8 cellular contexts compared by ENCODE assay signal in the genomic region with DNA sequence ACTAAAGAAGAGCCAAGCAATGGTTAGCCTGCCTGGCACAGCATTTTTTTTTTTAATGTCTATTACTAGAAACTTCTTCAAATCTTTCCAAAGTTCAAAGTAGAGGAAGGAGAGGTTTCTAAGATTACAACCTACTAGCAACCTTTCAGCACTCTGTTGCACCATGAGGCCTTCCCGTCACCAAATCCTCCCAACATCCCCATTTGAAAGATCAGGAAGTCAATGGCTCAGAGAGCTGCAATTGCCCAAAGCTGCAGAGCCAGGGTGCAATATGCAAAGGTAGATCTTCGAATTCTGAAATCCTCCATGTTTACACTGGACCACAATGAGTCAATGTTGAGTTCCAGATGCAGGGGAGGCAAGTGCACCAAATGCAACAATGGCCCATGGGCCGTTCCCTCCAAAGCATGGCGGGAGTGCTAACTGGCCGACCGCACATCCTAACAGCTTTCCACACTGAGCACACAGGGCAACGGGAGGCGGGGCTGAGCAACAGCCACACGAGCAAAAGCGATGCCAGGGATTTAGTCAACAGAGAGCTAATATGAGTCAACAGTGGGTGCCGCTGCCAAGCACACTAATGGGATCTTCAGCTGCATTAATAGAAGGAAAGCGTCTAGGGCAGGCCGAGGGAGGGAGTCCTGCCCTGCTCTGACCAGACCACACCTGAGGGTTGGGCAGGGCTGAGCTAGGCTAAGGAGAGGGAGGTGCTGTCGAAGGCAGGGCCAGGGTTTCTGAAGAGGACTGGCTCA. TPM values are rescaled to one million over a fixed set of nuclear protein-coding genes. Genes with fewer than 3 reads are reported as not detected.
A peak's percentile ranks its signal among the peaks of the same experiment; 100 is the strongest.
DNase-seq lines count a peak whose midpoint lies in the region; ATAC-seq, FAIRE-seq and TF ChIP-seq lines count a peak whose summit lies in the region.

No MANE protein-coding gene starts in this region.

- H2AFZ ChIP-seq in astrocyte (ENCODE audit: low read depth, low read length) = no peak overlapping the region
- H2AFZ ChIP-seq in HepG2 (ENCODE audit: low read length) = no peak overlapping the region

- H3K4me1 Mint-ChIP-seq in astrocyte (ENCODE audit: low read depth, unreplicated experiment) = peaks cover 5% of the 10 kb centered on the region

- H3K4me3 ChIP-seq in astrocyte (ENCODE audit: insufficient read depth, low read depth, low read length) = no peak overlapping the region
- no peak overlapping the region; a peak in 1 of 6 replicates for H3K4me3 ChIP-seq in HepG2 (replicated peaks in 1 of 3; ENCODE audit: insufficient read depth in 1 of 3, low read depth in 2 of 3, low read length in 3 of 3)

- WGBS in HepG2 (ENCODE audit: low lambda C conversion rate) = 49% methylated on average over 12 of the region's 14 CpGs

- no peak for TF ChIP-seq POLR2A in HepG2 (IDR thresholded peaks at IDR 0.05; ENCODE audit: insufficient read depth in 1 of 2, low read depth in 2 of 2, low read length in 2 of 2)

- TF ChIP-seq EP300 in HepG2 (IDR thresholded peaks at IDR 0.05; ENCODE audit: low read depth in 2 of 2, low read length in 2 of 2) = no peak
- TF ChIP-seq EP300 in HepG2 (CRISPR knock-in tag; IDR thresholded peaks at IDR 0.05; ENCODE audit: borderline replicate concordance) = no peak

- CTCF ChIA-PET in HepG2 (lab: Yijun Ruan, JAX; ENCODE audit: low intra/inter-chr PET ratio, low total read pairs) (no interaction called here), HEK293T (lab: Yijun Ruan, JAX) (no interaction called here)

- no peak overlapping the region for H3K9ac ChIP-seq in astrocyte (ENCODE audit: low read length)
- H3K9ac ChIP-seq in HepG2 (ENCODE audit: insufficient read depth, low read depth, low read length) = no peak overlapping the region

- H3K27ac Mint-ChIP-seq in astrocyte (ENCODE audit: unreplicated experiment) = no peak overlapping the region

- no peaks in the 10 kb centered on the region for H3K9me3 Mint-ChIP-seq in astrocyte (ENCODE audit: unreplicated experiment)

- H3K4me1 ChIP-seq in astrocyte (ENCODE audit: insufficient read depth, low read length) (peaks cover 15% of the 10 kb centered on the region), HepG2 (ENCODE audit: insufficient read depth, low read length) (peaks cover 81% of the 10 kb centered on the region)

- POLR2A ChIA-PET in HepG2 (lab: Yijun Ruan, JAX) (interaction anchor here (1.1 to 2.2 kb wide), 3 partner anchors 9 to 65 kb away, joined by 4 to 14 read pairs (median 5); no protein-coding TSS in a partner anchor), HEK293T (lab: Yijun Ruan, JAX) (no interaction called here)

- H4K20me1 ChIP-seq in astrocyte (ENCODE audit: insufficient read depth, low read length) (peaks cover 2% of the 10 kb centered on the region), HepG2 (ENCODE audit: insufficient read depth, low read length) (no peaks in the 10 kb centered on the region)

- H3K9me3 ChIP-seq in astrocyte (ENCODE audit: insufficient read depth, low read depth, low read length) (no peaks in the 10 kb centered on the region), HepG2 (ENCODE audit: low read length) (no peaks in the 10 kb centered on the region)

- TF ChIP-seq CTCF in astrocyte (IDR thresholded peaks at IDR 0.05; ENCODE audit: insufficient read depth, low read depth, low read length) (no peak), HepG2 (CRISPR knock-in tag; IDR thresholded peaks at IDR 0.05) (no peak)

- in situ Hi-C loops in HepG2 (cut with HindIII; ENCODE audit: extremely low pct_ligation_motif_present, low pct_unique_long_range_greater_than_20kb) = loop anchor here (5.0 kb wide), 1 partner anchor 69 kb away; no protein-coding TSS in a partner anchor

- no peaks in the 10 kb centered on the region for H3K79me2 ChIP-seq in astrocyte (ENCODE audit: insufficient read depth, low read length)
- H3K79me2 ChIP-seq in HepG2 (ENCODE audit: insufficient read depth, low read length) = peaks cover 73% of the 10 kb centered on the region

- H3K36me3 ChIP-seq in astrocyte (ENCODE audit: insufficient read depth, low read length) (no peaks in the 10 kb centered on the region), HepG2 (replicated peaks in 1 of 2; ENCODE audit: control insufficient read depth in 1 of 2, insufficient read depth in 2 of 2, low read length in 2 of 2) (no peaks in the 10 kb centered on the region)

- H3K4me2 ChIP-seq in astrocyte (ENCODE audit: low read length) = no peak overlapping the region
- peak overlapping the region; percentile 34; the same call in 1 of the 2 replicates for H3K4me2 ChIP-seq in HepG2 (ENCODE audit: low read depth, low read length)

- H3K27ac ChIP-seq in astrocyte (ENCODE audit: low read depth, low read length) (no peak overlapping the region), HepG2 (ENCODE audit: extremely low read length, insufficient read depth, low read length) (no peak overlapping the region)

- intact Hi-C loops in HepG2 (cut with micrococcal nuclease; ENCODE audit: unreplicated experiment) = loop anchor here (2.0 kb wide), 1 partner anchor 123 kb away; no protein-coding TSS in a partner anchor

- TF ChIP-seq RAD21 in HepG2 (CRISPR knock-in tag; IDR thresholded peaks at IDR 0.05) = no peak

- H3K4me3 Mint-ChIP-seq in astrocyte (ENCODE audit: unreplicated experiment) = no peak overlapping the region

- ATAC-seq in HepG2 (no peak), GM21619 (IDR thresholded peaks at IDR 0.05; ENCODE audit: unreplicated experiment) (no peak), HG03097 (IDR thresholded peaks at IDR 0.05; ENCODE audit: low FRiP score, unreplicated experiment) (no peak)

- H3K27me3 ChIP-seq in astrocyte (ENCODE audit: insufficient read depth, low read length) (peaks cover 15% of the 10 kb centered on the region), HepG2 (ENCODE audit: control insufficient read depth in 1 of 2, insufficient read depth in 2 of 2, low read length in 2 of 2) (no peaks in the 10 kb centered on the region; a peak in 1 of 5 replicates)

- H3K27me3 Mint-ChIP-seq in astrocyte (ENCODE audit: low read depth, unreplicated experiment) = peaks cover 33% of the 10 kb centered on the region

- peak in 11 of 14 donors; percentile 10 to 86 (median 54) for DNase-seq in C1 segment of cervical spinal cord (lab: John Stamatoyannopoulos, UW)
- DNase-seq in NCI-H2029 (lab: John Stamatoyannopoulos, UW) = peak; percentile 98
- DNase-seq in astrocyte (ENCODE audit: low read depth) = peak; percentile 80
- DNase-seq in HepG2 (ENCODE audit: low spot score) = peak; percentile 34
- DNase-seq in HEK293T (ENCODE audit: extremely low spot score) = no peak
- DNase-seq in effector CD4-positive, alpha-beta T cell = no peak

- FAIRE-seq in astrocyte (lab: Jason Lieb, UNC) (no peak), HepG2 (lab: Jason Lieb, UNC) (no peak)

- no peaks in the 10 kb centered on the region for H3K36me3 Mint-ChIP-seq in astrocyte (ENCODE audit: low read depth, unreplicated experiment)

- BruUV-seq in HepG2 (replicated peaks; lab: Mats Ljungman, UMichigan) = no TSS peak

TF ChIP-seq in HepG2, 621 proteins besides CTCF, POLR2A, EP300 and RAD21 (continues in another document):
- TF ChIP-seq ZSCAN12 (CRISPR knock-in tag; IDR thresholded peaks at IDR 0.05) = no peak

TF ChIP-seq in HEK293T, 16 proteins besides CTCF, POLR2A, EP300 and RAD21:
- TF ChIP-seq CTBP1 (IDR thresholded peaks at IDR 0.05; ENCODE audit: borderline replicate concordance) = no peak
- no peak for TF ChIP-seq HDGF (IDR thresholded peaks at IDR 0.05; ENCODE audit: borderline replicate concordance)
- TF ChIP-seq SUZ12 (IDR thresholded peaks at IDR 0.05) = no peak
- no peak for TF ChIP-seq L3MBTL2 (conservative IDR thresholded peaks at IDR 0.05)
- no peak for TF ChIP-seq ELF4 (IDR thresholded peaks at IDR 0.05)
- TF ChIP-seq ARNT (IDR thresholded peaks at IDR 0.05) = no peak

RNA-seq across cellular contexts. Expression of gene EPB41L4B, which starts 4.8 kb away (rescaled TPM):
- total RNA-seq in astrocyte = 1.2 and 2.0 TPM in 2 replicates
- 22.1 and 25.7 TPM in 2 replicates for total RNA-seq in HepG2 (2016; rRNA removed; fragmentation: Illumina TruSeq; extraction: Trizol)
- 6.6 and 7.8 TPM in 2 replicates for total RNA-seq in HepG2 (2016; cell fraction: cytosol; rRNA removed; fragmentation: Illumina TruSeq; extraction: Trizol; ENCODE audit: low read depth)
- total RNA-seq in HepG2 (2016; cell fraction: insoluble cytoplasmic fraction; rRNA removed; fragmentation: Illumina TruSeq; extraction: Trizol) = 22.0 TPM in 2 replicates
- 24.1 and 27.0 TPM in 2 replicates for total RNA-seq in HepG2 (2016; cell fraction: membrane; rRNA removed; fragmentation: Illumina TruSeq; extraction: Trizol)
- total RNA-seq in HepG2 (2016; cell fraction: nucleus; rRNA removed; fragmentation: Illumina TruSeq; extraction: Trizol) = 16.1 and 18.9 TPM in 2 replicates
- polyA plus RNA-seq in HepG2 (2011; rRNA removed) = 15.1 and 17.6 TPM in 2 replicates
- 8.9 and 12.7 TPM in 2 replicates for polyA plus RNA-seq in HepG2 (2011; cell fraction: cytosol; rRNA removed)
- polyA plus RNA-seq in HepG2 (2011; cell fraction: nucleus; rRNA removed) = 8.2 and 9.7 TPM in 2 replicates
- polyA plus RNA-seq in HepG2 (2012) = 15.0 and 16.1 TPM in 2 replicates
- 7.5 and 8.4 TPM in 2 replicates for polyA plus RNA-seq in HepG2 (2016; cell fraction: cytosol; fragmentation: Illumina TruSeq; extraction: Trizol; ENCODE audit: low read depth)
- 26.8 and 28.4 TPM in 2 replicates for polyA plus RNA-seq in HepG2 (2016; cell fraction: insoluble cytoplasmic fraction; fragmentation: Illumina TruSeq; extraction: Trizol; ENCODE audit: low read depth)
- polyA plus RNA-seq in HepG2 (2016; cell fraction: membrane; fragmentation: Illumina TruSeq; extraction: Trizol; ENCODE audit: low read depth) = 20.6 and 23.6 TPM in 2 replicates
- 23.9 and 24.1 TPM in 2 replicates for polyA plus RNA-seq in HepG2 (2016; cell fraction: nucleus; fragmentation: Illumina TruSeq; extraction: Trizol; ENCODE audit: insufficient read depth, low read depth)
- polyA minus RNA-seq in HepG2 (2011; rRNA and poly(A)+ RNA removed; ENCODE audit: low replicate concordance) = 8.0 and 15.3 TPM in 2 replicates
- polyA minus RNA-seq in HepG2 (2011; cell fraction: cytosol; rRNA and poly(A)+ RNA removed) = 10.9 and 14.4 TPM in 2 replicates
- 20.1 and 23.4 TPM in 2 replicates for polyA minus RNA-seq in HepG2 (2011; cell fraction: nucleus; rRNA and poly(A)+ RNA removed)

Comparison
In these comparisons a context has a peak if more than half of its experiments do, and no peak if none do; other contexts are left out.
1. DNase-seq: peak in C1 segment of cervical spinal cord (11 of 14), NCI-H2029 (single experiment), astrocyte (single experiment) and HepG2 (single experiment); none in HEK293T (single experiment) and effector CD4-positive, alpha-beta T cell (single experiment).